1 cellular context compared by ENCODE assay signal in genomic region chr16:89723279-89724250, GRCh38.
TF ChIP-seq lines count a peak whose summit lies in the region.

No MANE protein-coding gene starts in this region.

TF ChIP-seq in HepG2, 621 proteins besides CTCF, POLR2A, EP300 and RAD21 (continues in another document):
- TF ChIP-seq UBTF (CRISPR knock-in tag; IDR thresholded peaks at IDR 0.05) (0 out of 2 replicates have a peak, but pooled peaks have one; percentile 9), ZBTB43 (CRISPR knock-in tag; conservative IDR thresholded peaks at IDR 0.05) (no peak), NCOA2 (CRISPR knock-in tag; IDR thresholded peaks at IDR 0.05) (no peak), THAP11 (CRISPR knock-in tag; IDR thresholded peaks at IDR 0.05) (no peak), GLMP (CRISPR knock-in tag; IDR thresholded peaks at IDR 0.05; ENCODE audit: borderline replicate concordance) (no peak), ZNF781 (CRISPR knock-in tag; IDR thresholded peaks at IDR 0.05; ENCODE audit: borderline replicate concordance, not compliant biosample characterization) (no peak), PBX2 (CRISPR knock-in tag; IDR thresholded peaks at IDR 0.05) (no peak), ZNF160 (CRISPR knock-in tag; IDR thresholded peaks at IDR 0.05) (no peak), USF2 (IDR thresholded peaks at IDR 0.05; ENCODE audit: low read depth, low read length) (no peak), USF2 (CRISPR knock-in tag; IDR thresholded peaks at IDR 0.05; ENCODE audit: borderline replicate concordance) (no peak), ZC3H13 (CRISPR knock-in tag; IDR thresholded peaks at IDR 0.05) (0 out of 2 replicates have a peak, but pooled peaks have one; percentile 6), ZNF776 (CRISPR knock-in tag; IDR thresholded peaks at IDR 0.05) (0 out of 2 replicates have a peak, but pooled peaks have one; percentile 14), ZEB1 (IDR thresholded peaks at IDR 0.05; ENCODE audit: insufficient replicate concordance, low read depth) (no peak), MIER2 (CRISPR knock-in tag; IDR thresholded peaks at IDR 0.05) (no peak), GZF1 (CRISPR knock-in tag; IDR thresholded peaks at IDR 0.05) (no peak), WIZ (CRISPR knock-in tag; IDR thresholded peaks at IDR 0.05) (no peak), CHD2 (IDR thresholded peaks at IDR 0.05; ENCODE audit: low read depth, low read length) (no peak), NCOR1 (IDR thresholded peaks at IDR 0.05; ENCODE audit: borderline replicate concordance, low read length) (no peak), SIN3A (IDR thresholded peaks at IDR 0.05; ENCODE audit: borderline replicate concordance, low read depth, low read length) (no peak), RFX3 (CRISPR knock-in tag; IDR thresholded peaks at IDR 0.05) (no peak), SNAPC5 (CRISPR knock-in tag; IDR thresholded peaks at IDR 0.05; ENCODE audit: borderline replicate concordance) (no peak), SPEN (CRISPR knock-in tag; IDR thresholded peaks at IDR 0.05; ENCODE audit: low read depth) (no peak), ZNF12 (CRISPR knock-in tag; IDR thresholded peaks at IDR 0.05) (no peak), ZNF572 (CRISPR knock-in tag; IDR thresholded peaks at IDR 0.05) (peak; percentile 54; the same call in 1 of the 2 replicates), TFDP1 (CRISPR knock-in tag; IDR thresholded peaks at IDR 0.05; ENCODE audit: borderline replicate concordance) (no peak), ZNF136 (CRISPR knock-in tag; IDR thresholded peaks at IDR 0.05; ENCODE audit: low read depth) (no peak), ETS1 (CRISPR knock-in tag; IDR thresholded peaks at IDR 0.05) (no peak), MIER3 (CRISPR knock-in tag; IDR thresholded peaks at IDR 0.05; ENCODE audit: borderline replicate concordance) (no peak), ZNF639 (CRISPR knock-in tag; conservative IDR thresholded peaks at IDR 0.05) (no peak), AGO2 (optimal IDR thresholded peaks at IDR 0.05; ENCODE audit: low read depth, low read length) (peak; percentile 73), CREM (IDR thresholded peaks at IDR 0.05) (no peak), CREM (CRISPR knock-in tag; IDR thresholded peaks at IDR 0.05) (no peak), TP53 (CRISPR knock-in tag; conservative IDR thresholded peaks at IDR 0.05) (no peak), ASH2L (IDR thresholded peaks at IDR 0.05; ENCODE audit: insufficient read length, low read depth, low read length) (no peak), DNMT3B (CRISPR knock-in tag; conservative IDR thresholded peaks at IDR 0.05) (no peak), MXD1 (CRISPR knock-in tag; IDR thresholded peaks at IDR 0.05) (no peak), MXI1 (IDR thresholded peaks at IDR 0.05; ENCODE audit: borderline replicate concordance, low read depth, low read length) (no peak), ELF4 (CRISPR knock-in tag; IDR thresholded peaks at IDR 0.05; ENCODE audit: borderline replicate concordance) (no peak), MXD4 (CRISPR knock-in tag; IDR thresholded peaks at IDR 0.05) (no peak), ZNF280D (CRISPR knock-in tag; IDR thresholded peaks at IDR 0.05) (no peak), ZNF414 (CRISPR knock-in tag; IDR thresholded peaks at IDR 0.05) (no peak), ZNF343 (CRISPR knock-in tag; IDR thresholded peaks at IDR 0.05) (0 out of 2 replicates have a peak, but pooled peaks have one; percentile 54), TARDBP (CRISPR knock-in tag; IDR thresholded peaks at IDR 0.05) (no peak), SALL1 (CRISPR knock-in tag; IDR thresholded peaks at IDR 0.05) (no peak), ZNF121 (CRISPR knock-in tag; IDR thresholded peaks at IDR 0.05) (no peak), POLR2G (IDR thresholded peaks at IDR 0.05; ENCODE audit: low read depth, low read length) (no peak)
